14 cellular contexts compared by ENCODE assay signal in genomic region chr1:44034423-44034822, GRCh38. TPM values are rescaled to one million over a fixed set of nuclear protein-coding genes. Genes with fewer than 3 reads are reported as not detected.
DNase-seq lines count a peak whose midpoint lies in the region; ATAC-seq and TF ChIP-seq lines count a peak whose summit lies in the region.
"Had no signal": no experiment of that assay in that cellular context is flagged by ENCODE, and none has a peak within 500 bp of the region (broad histone marks: within the 10 kb centered on the region; RNA-seq: fewer than 3 reads in every experiment).

No MANE protein-coding gene starts in this region.

- H3K27ac ChIP-seq in RWPE1 = peak overlapping the region; percentile 96
- H3K27ac ChIP-seq in gastroesophageal sphincter = peak overlapping the region in 3 of 4 donors; percentile 8 to 92 (median 90)
- peak overlapping the region; percentile 65 to 94 for H3K27ac ChIP-seq in uterus
- H3K27ac ChIP-seq in caudate nucleus (ENCODE audit: low read depth, low read length) = no peak overlapping the region
- H3K27ac ChIP-seq: GM23248 had no signal

- TF ChIP-seq CTCF in RWPE1 (conservative IDR thresholded peaks at IDR 0.05; ENCODE audit: low read depth) (no peak), gastroesophageal sphincter (IDR thresholded peaks at IDR 0.05) (no peak), uterus (IDR thresholded peaks at IDR 0.05) (no peak), nephron progenitor cell (IDR thresholded peaks at IDR 0.05) (no peak)

- peaks cover 5% of the 10 kb centered on the region for H3K27me3 Mint-ChIP-seq in nephron progenitor cell (ENCODE audit: low read depth, poor library complexity)
- H3K27me3 Mint-ChIP-seq: B cell; CD4-positive, alpha-beta T cell had no signal

- TF ChIP-seq POLR2A in gastroesophageal sphincter (IDR thresholded peaks at IDR 0.05) (no peak), uterus (IDR thresholded peaks at IDR 0.05) (no peak)

- no peak for TF ChIP-seq EP300 in gastroesophageal sphincter (IDR thresholded peaks at IDR 0.05)

- H3K4me1 ChIP-seq in gastroesophageal sphincter = peaks cover 4 to 70% (median 26%) of the 10 kb centered on the region in 3 donors
- H3K4me1 ChIP-seq in uterus = peaks cover 0 to 11% of the 10 kb centered on the region in 2 donors

- POLR2A ChIA-PET in RWPE1 (lab: Yijun Ruan, JAX; ENCODE audit: low non-redundant PET) = no interaction called here

- peaks cover 65% of the 10 kb centered on the region for H3K4me1 Mint-ChIP-seq in nephron progenitor cell

- whole genome bisulfite sequencing in gastroesophageal sphincter (ENCODE audit: low coverage in 1 of 2), 2 donors = 60% methylated on average over 1 of the region's 4 CpGs; no CpG with 5 or more reads in 1 of the 2 donors

- intact Hi-C loops in posterior vena cava (cut with DNase I) = loop anchor here in 1 of 2 donors (5.0 kb wide), 1 partner anchor 37 kb away; no protein-coding TSS in a partner anchor
- intact Hi-C loops in uterus (cut with DNase I; ENCODE audit: low total_unique reads) = no loop called here

- no peak overlapping the region for H3K4me3 ChIP-seq in gastroesophageal sphincter
- H3K4me3 ChIP-seq in uterus = no peak overlapping the region
- H3K4me3 ChIP-seq: GM23248 had no signal

- no peaks in the 10 kb centered on the region for H3K27me3 ChIP-seq in gastroesophageal sphincter
- H3K27me3 ChIP-seq in uterus = no peaks in the 10 kb centered on the region

- H3K4me3 Mint-ChIP-seq in nephron progenitor cell = no peak overlapping the region
- H3K4me3 Mint-ChIP-seq: B cell had no signal

- H3K27ac Mint-ChIP-seq in nephron progenitor cell = no peak overlapping the region
- H3K27ac Mint-ChIP-seq: B cell; CD4-positive, alpha-beta T cell had no signal

- DNase-seq in RWPE1 (ENCODE audit: low spot score) (no peak), posterior vena cava (ENCODE audit: low spot score) (peak; percentile 46), uterus (no peak), nephron progenitor cell (no peak), caudate nucleus (lab: John Stamatoyannopoulos, UW) (no peak)
- DNase-seq: Calu3; CD4-positive, alpha-beta T cell; DMS79 treated with DMSO at 0.1 percent for 48 hours; EL; GM23248 had no signal

- no peaks in the 10 kb centered on the region for H3K9me3 ChIP-seq in gastroesophageal sphincter
- no peaks in the 10 kb centered on the region for H3K9me3 ChIP-seq in uterus

- no peaks in the 10 kb centered on the region for H3K9me3 Mint-ChIP-seq in nephron progenitor cell
- H3K9me3 Mint-ChIP-seq: CD4-positive, alpha-beta T cell had no signal

- ATAC-seq in gastroesophageal sphincter (no peak), HG03457 (IDR thresholded peaks at IDR 0.05; ENCODE audit: unreplicated experiment) (no peak)
- ATAC-seq: HCT116 had no signal

- CTCF ChIA-PET in RWPE1 (lab: Yijun Ruan, JAX) = interaction anchor here (0.9 to 1.9 kb wide), 3 partner anchors 29 to 271 kb away, joined by 3 to 9 read pairs (median 5); no protein-coding TSS in a partner anchor

- H3K36me3 ChIP-seq in gastroesophageal sphincter (no peaks in the 10 kb centered on the region), uterus (no peaks in the 10 kb centered on the region)

- no peaks in the 10 kb centered on the region for H3K36me3 Mint-ChIP-seq in nephron progenitor cell (ENCODE audit: low read depth)

RNA-seq across cellular contexts. Expression of gene SLC6A9, which starts 3.2 kb away (rescaled TPM):
- total RNA-seq in gastroesophageal sphincter = 10 to 100 TPM in 1 of 4 donors, 1 to 10 TPM in 3; 1.8 to 14.2 (median 7.5) TPM
- total RNA-seq in posterior vena cava = 10 to 100 TPM in 1 of 2 donors, 1 to 10 TPM in 1; 7.8 to 12.2 TPM
- total RNA-seq in uterus = 10 to 100 TPM in 2 of 4 donors, 1 to 10 TPM in 2; 4.6 to 30.9 (median 17.4) TPM

RNA-seq across cellular contexts. Expression of gene CCDC24, which starts 43.0 kb away (rescaled TPM):
- total RNA-seq in gastroesophageal sphincter (1 to 10 TPM; 5.0 to 6.2 (median 5.5) TPM), posterior vena cava (1 to 10 TPM; 2.5 to 4.1 TPM), uterus (10 to 100 TPM in 1 of 4 donors, 1 to 10 TPM in 2, not detected in 1; 3.1 to 10.6 (median 7.0) TPM)

RNA-seq across cellular contexts. Expression of gene B4GALT2, which starts 55.4 kb away (rescaled TPM):
- total RNA-seq in gastroesophageal sphincter (100 to 1,000 TPM in 1 of 4 donors, 10 to 100 TPM in 3; 34.4 to 129 (median 37.6) TPM), posterior vena cava (10 to 100 TPM; 39.0 to 45.7 TPM), uterus (10 to 100 TPM in 2 of 4 donors, 1 to 10 TPM in 2; 2.3 to 45.8 (median 18.5) TPM)

RNA-seq across cellular contexts. Expression of gene ATP6V0B, which starts 59.7 kb away (rescaled TPM):
- total RNA-seq in gastroesophageal sphincter (100 to 1,000 TPM in 1 of 4 donors, 10 to 100 TPM in 3; 67.9 to 107 (median 89.9) TPM), posterior vena cava (10 to 100 TPM; 69.4 to 77.4 TPM), uterus (100 to 1,000 TPM in 1 of 4 donors, 10 to 100 TPM in 3; 49.6 to 183 (median 65.4) TPM)
